8 cellular contexts compared by ENCODE assay signal in the genomic region with DNA sequence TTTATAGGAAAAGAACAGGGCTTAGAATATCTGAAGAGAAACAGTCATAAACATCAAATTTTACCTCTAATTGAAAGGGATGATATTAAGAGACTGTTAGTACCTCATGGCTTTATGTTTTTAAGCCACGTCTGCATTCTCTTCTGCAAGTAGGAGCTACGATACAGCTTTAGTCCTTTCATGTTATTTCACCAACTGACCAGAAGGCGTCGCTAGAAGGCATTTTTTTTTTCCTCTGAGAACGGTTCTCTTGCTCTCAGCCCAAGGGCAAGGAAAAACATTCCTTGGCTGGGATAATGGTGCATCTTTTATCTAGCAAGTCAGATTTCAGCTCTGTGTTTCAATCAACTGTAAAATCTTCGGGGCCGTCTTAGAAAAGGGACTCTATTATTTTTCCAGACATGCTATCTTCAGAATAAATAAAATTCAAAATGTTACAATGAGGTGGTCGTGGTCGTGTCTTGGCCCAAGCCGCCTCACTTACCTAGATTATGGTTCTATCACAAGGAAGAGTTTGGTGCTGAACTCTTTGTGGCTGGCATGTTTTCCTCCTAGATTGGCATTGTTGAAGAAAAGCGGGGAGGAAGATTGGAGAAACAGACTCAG. TPM values are rescaled to one million over a fixed set of nuclear protein-coding genes. Genes with fewer than 3 reads are reported as not detected.
DNase-seq lines count a peak whose midpoint lies in the region; ATAC-seq and TF ChIP-seq lines count a peak whose summit lies in the region.

No MANE protein-coding gene starts in this region.

- H3K36me3 ChIP-seq in HEK293 (ENCODE audit: control insufficient read depth in 2 of 2, insufficient read depth in 1 of 2, low read length in 2 of 2) = no peaks in the 10 kb centered on the region

- CTCF ChIA-PET in HEK293 (lab: Yijun Ruan, JAX) = interaction anchor here (0.6 to 3.1 kb wide), 21 partner anchors 10 to 1463 kb away, joined by 3 to 21 read pairs (median 4); no protein-coding TSS in a partner anchor

- peak overlapping the region; percentile 35 for H3K27ac Mint-ChIP-seq in activated T-cell treated with anti-CD3 and anti-CD28 coated beads, Interleukin-2, amount 50 U/mL, for 72 hours

- POLR2A ChIA-PET in HEK293 (lab: Yijun Ruan, JAX) = no interaction called here

- H3K9me3 ChIP-seq in HEK293 (ENCODE audit: control insufficient read depth, insufficient read depth, low read depth, low read length) = no peaks in the 10 kb centered on the region

- peaks cover 33% of the 10 kb centered on the region for H3K4me1 Mint-ChIP-seq in activated T-cell treated with anti-CD3 and anti-CD28 coated beads, Interleukin-2, amount 50 U/mL, for 72 hours (ENCODE audit: low read depth)

- peaks cover 23% of the 10 kb centered on the region for H3K27me3 Mint-ChIP-seq in activated T-cell treated with anti-CD3 and anti-CD28 coated beads, Interleukin-2, amount 50 U/mL, for 72 hours (ENCODE audit: low read depth)

- no peak overlapping the region for H3K27ac ChIP-seq in HEK293 (ENCODE audit: extremely low read depth, low read depth, low read length)

- no peaks in the 10 kb centered on the region for H3K4me1 ChIP-seq in HEK293 (ENCODE audit: control insufficient read depth, insufficient read depth, low read length)

- no peak overlapping the region for H3K4me3 ChIP-seq in HEK293 (ENCODE audit: low read depth, low read length)

- peak; percentile 40; the same call in 1 of the 2 replicates for TF ChIP-seq CTCF in HEK293 (tag by site-specific recombination; IDR thresholded peaks at IDR 0.05)

- no peaks in the 10 kb centered on the region for H3K9me3 Mint-ChIP-seq in activated T-cell treated with anti-CD3 and anti-CD28 coated beads, Interleukin-2, amount 50 U/mL, for 72 hours

- DNase-seq in SIG-M5 treated with dmso at 0.1 percent for 504 hours (lab: John Stamatoyannopoulos, UW; ENCODE audit: unreplicated experiment) = peak; percentile 57
- DNase-seq in SIG-M5 (lab: John Stamatoyannopoulos, UW) = no peak
- DNase-seq in NCI-H460 (ENCODE audit: extremely low read depth, low read depth) = peak; percentile 72
- peak; percentile 47 to 57 for DNase-seq in activated T-cell treated with anti-CD3 and anti-CD28 coated beads, Interleukin-2, amount 50 U/mL, for 72 hours
- DNase-seq in globus pallidus (ENCODE audit: low spot score) = peak; percentile 62
- DNase-seq in pons (ENCODE audit: low spot score) = peak; percentile 83

- ATAC-seq in activated T-cell treated with anti-CD3 and anti-CD28 coated beads, Interleukin-2, amount 50 U/mL, for 72 hours (replicated peaks in 1 of 2) = peak; percentile 68 to 73
- no peak for ATAC-seq in HG02798 (IDR thresholded peaks at IDR 0.05; ENCODE audit: poor library complexity, unreplicated experiment)

- H3K36me3 Mint-ChIP-seq in activated T-cell treated with anti-CD3 and anti-CD28 coated beads, Interleukin-2, amount 50 U/mL, for 72 hours (ENCODE audit: insufficient read depth in 2 of 2) = no peaks in the 10 kb centered on the region

- H3K4me3 Mint-ChIP-seq in activated T-cell treated with anti-CD3 and anti-CD28 coated beads, Interleukin-2, amount 50 U/mL, for 72 hours = peak overlapping the region; percentile 52 to 87

TF ChIP-seq in HEK293, 187 proteins besides CTCF, POLR2A, EP300 and RAD21:
- TF ChIP-seq ZNF654 (tag by site-specific recombination; IDR thresholded peaks at IDR 0.05; ENCODE audit: low read depth) = peak; percentile 73
- TF ChIP-seq IKZF3 (tag by site-specific recombination; IDR thresholded peaks at IDR 0.05) = no peak
- TF ChIP-seq, protein P1, sequence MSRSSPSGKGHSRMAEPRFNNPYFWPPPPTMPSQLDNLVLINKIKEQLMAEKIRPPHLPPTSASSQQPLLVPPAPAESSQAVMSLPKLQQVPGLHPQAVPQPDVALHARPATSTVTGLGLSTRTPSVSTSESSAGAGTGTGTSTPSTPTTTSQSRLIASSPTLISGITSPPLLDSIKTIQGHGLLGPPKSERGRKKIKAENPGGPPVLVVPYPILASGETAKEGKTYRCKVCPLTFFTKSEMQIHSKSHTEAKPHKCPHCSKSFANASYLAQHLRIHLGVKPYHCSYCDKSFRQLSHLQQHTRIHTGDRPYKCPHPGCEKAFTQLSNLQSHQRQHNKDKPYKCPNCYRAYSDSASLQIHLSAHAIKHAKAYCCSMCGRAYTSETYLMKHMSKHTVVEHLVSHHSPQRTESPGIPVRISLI (tag by site-specific recombination; IDR thresholded peaks at IDR 0.05) = peak; percentile 83; the same call in 1 of the 2 replicates

RNA-seq across cellular contexts. Expression of gene LYZL2, which starts 41.6 kb away (rescaled TPM):
- total RNA-seq in NCI-H460 (2014; rRNA removed; shearing (Covaris generic)) = not detected in 2 replicates
- polyA plus RNA-seq in NCI-H460 (2014; cell fraction: nucleus; rRNA removed) = not detected in 2 replicates
- not detected for total RNA-seq in activated T-cell treated with anti-CD3 and anti-CD28 coated beads, Interleukin-2, amount 50 U/mL, for 72 hours
